Comparison of ENCODE assay signal across 28 cellular contexts in the genomic region with DNA sequence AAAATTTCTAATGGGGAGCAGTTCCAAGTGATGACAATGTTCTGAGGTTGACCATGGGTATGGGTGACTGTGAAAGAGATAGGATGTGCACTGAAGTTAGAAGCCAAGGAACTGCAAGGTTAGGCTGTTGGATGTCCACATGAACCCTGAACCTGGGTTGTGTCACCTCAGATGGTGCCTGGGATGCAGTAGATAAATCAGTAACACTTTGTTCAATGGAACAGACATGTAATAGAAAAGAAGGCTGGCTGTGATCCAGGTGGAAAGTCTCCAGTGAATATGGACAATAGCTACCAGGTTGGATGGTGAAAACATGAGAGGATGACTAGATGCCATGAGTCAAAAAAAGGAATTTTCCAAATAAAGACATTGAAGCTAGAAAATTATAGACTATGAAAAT.
"Had no signal": no experiment of that assay in that cellular context is flagged by ENCODE, and none has a peak within 500 bp of the region (broad histone marks: within the 10 kb centered on the region; RNA-seq: fewer than 3 reads in every experiment).

No MANE protein-coding gene starts in this region.

- H3K9me3 ChIP-seq: adrenal gland, body of pancreas had no signal

- ATAC-seq: activated naive CD4-positive, alpha-beta T cell treated with anti-CD3 and anti-CD28 coated beads, Interleukin-2, amount 50 U/mL, for 72 hours; activated T-cell treated with anti-CD3 and anti-CD28 coated beads, Interleukin-2, amount 50 U/mL, for 4 hours; body of pancreas had no signal

- H3K4me1 ChIP-seq: adrenal gland had no signal

- H3K4me3 ChIP-seq: adrenal gland, body of pancreas had no signal

- H3K27ac ChIP-seq: adrenal gland, body of pancreas, VCaP had no signal

- H3K27me3 ChIP-seq: adrenal gland, body of pancreas had no signal

- H3K36me3 ChIP-seq: adrenal gland had no signal

- DNase-seq: activated B cell treated with CpG ODN at 0.5 μM for 24 hours; activated CD4-positive, alpha-beta memory T cell treated with anti-CD3 and anti-CD28 coated beads for 36 hours; activated CD4-positive, alpha-beta T cell treated with anti-CD3 and anti-CD28 coated beads for 4 hours; activated CD4-positive, alpha-beta T cell treated with anti-CD3 and anti-CD28 coated beads, Interleukin-2, amount 50 U/mL, for 1 hour; activated CD4-positive, CD25-positive, alpha-beta regulatory T cell treated with anti-CD3 and anti-CD28 coated beads, Interleukin-2, amount 50 U/mL, for 72 hours; activated CD8-positive, alpha-beta memory T cell treated with anti-CD3 and anti-CD28 coated beads, Interleukin-2, amount 50 U/mL, for 4 hours; activated gamma-delta T cell treated with Interleukin-2 at 50 U/mL for 16 hours; activated naive CD4-positive, alpha-beta T cell treated with anti-CD3 and anti-CD28 coated beads for 36 hours; activated T-cell treated with anti-CD3 and anti-CD28 coated beads for 4 hours; activated T-cell treated with anti-CD3 and anti-CD28 coated beads, Interleukin-2, amount 50 U/mL, for 4 hours; adrenal gland; body of pancreas; caudate nucleus; cerebellar nuclear complex; NCI-H1092 treated with DMSO at 0.1 percent for 48 hours; NCI-H1417; NCI-H146; NCI-H187; NCI-H2029 treated with DMSO at 0.1 percent for 48 hours; NCI-H345; NCI-H524 treated with DMSO at 0.1 percent for 48 hours; Right ventricle myocardium superior; SW 1271; T-helper 1 cell; T-helper 2 cell; T-helper 9 cell had no signal
